ENCODE assay signal across 8 cellular contexts in genomic region chr21:45098867-45099266, GRCh38.
DNase-seq lines count a peak whose midpoint lies in the region; ATAC-seq, FAIRE-seq and TF ChIP-seq lines count a peak whose summit lies in the region.

No MANE protein-coding gene starts in this region.

- FAIRE-seq in GM18507 (lab: Jason Lieb, UNC): peak; percentile 35

- TF ChIP-seq POLR2A in erythroblast (IDR thresholded peaks at IDR 0.05; ENCODE audit: low read length): no peak

- H3K4me3 ChIP-seq in AG10803 (ENCODE audit: low read length): no peak overlapping the region

- DNase-seq in AG10803 (ENCODE audit: low read depth): no peak
- DNase-seq in GM18507 (ENCODE audit: extremely low spot score, insufficient read length, low read depth): no peak
- DNase-seq in RPMI8226: peak; percentile 59
- DNase-seq in foreskin melanocyte: peak; percentile 55
- no peak for DNase-seq in stimulated activated CD8-positive, alpha-beta memory T cell treated with anti-CD3 and anti-CD28 coated beads, Interleukin-4, amount 100 ng/mL, for 48 hours
- no peak for DNase-seq in COR-L47 (lab: John Stamatoyannopoulos, UW)
- no peak for DNase-seq in erythroblast (lab: John Stamatoyannopoulos, UW)

- ATAC-seq in activated CD4-positive, CD25-positive, alpha-beta regulatory T cell treated with anti-CD3 and anti-CD28 coated beads, Interleukin-2, amount 50 U/mL, for 24 hours: no peak

- TF ChIP-seq CTCF in AG10803 (conservative IDR thresholded peaks at IDR 0.05; ENCODE audit: low read length): peak; percentile 46

Comparison
In these comparisons a context has a peak if more than half of its experiments do, and no peak if none do; other contexts are left out.
1. DNase-seq: peak in RPMI8226 (single experiment) and foreskin melanocyte (single experiment); none in AG10803 (single experiment), GM18507 (single experiment), stimulated activated CD8-positive, alpha-beta memory T cell treated with anti-CD3 and anti-CD28 coated beads, Interleukin-4, amount 100 ng/mL, for 48 hours (single experiment), COR-L47 (single experiment) and erythroblast (0 of 2).